In genomic region chr4:129532573-129532972, GRCh38 we compare ENCODE assay signal across 12 cellular contexts.
DNase-seq lines count a peak whose midpoint lies in the region; ATAC-seq and TF ChIP-seq lines count a peak whose summit lies in the region.
"Had no signal": no experiment of that assay in that cellular context is flagged by ENCODE, and none has a peak within 500 bp of the region (broad histone marks: within the 10 kb centered on the region; RNA-seq: fewer than 3 reads in every experiment).

No MANE protein-coding gene starts in this region.

- no peaks in the 10 kb centered on the region for H3K9me3 Mint-ChIP-seq in activated CD4-positive, alpha-beta memory T cell treated with anti-CD3 and anti-CD28 coated beads for 36 hours
- H3K9me3 Mint-ChIP-seq in natural killer cell, result peaks cover 8% of the 10 kb centered on the region in 2 donors

- no peak for TF ChIP-seq CTCF in natural killer cell (IDR thresholded peaks at IDR 0.05)

- no peaks in the 10 kb centered on the region for H3K27me3 Mint-ChIP-seq in activated CD4-positive, alpha-beta memory T cell treated with anti-CD3 and anti-CD28 coated beads for 36 hours
- no peaks in the 10 kb centered on the region for H3K27me3 Mint-ChIP-seq in natural killer cell (ENCODE audit: low read depth in 2 of 2)
- H3K27me3 Mint-ChIP-seq: activated naive CD8-positive, alpha-beta T cell had no signal

- no peak overlapping the region for H3K4me3 Mint-ChIP-seq in activated CD4-positive, alpha-beta memory T cell treated with anti-CD3 and anti-CD28 coated beads for 36 hours
- no peak overlapping the region for H3K4me3 Mint-ChIP-seq in natural killer cell
- H3K4me3 Mint-ChIP-seq: activated naive CD8-positive, alpha-beta T cell had no signal

- intact Hi-C loops in activated CD4-positive, alpha-beta memory T cell treated with anti-CD3 and anti-CD28 coated beads for 36 hours (cut with micrococcal nuclease), result no loop called here
- intact Hi-C loops in natural killer cell (cut with micrococcal nuclease), result no loop called here

- no peak overlapping the region for H3K27ac Mint-ChIP-seq in activated CD4-positive, alpha-beta memory T cell treated with anti-CD3 and anti-CD28 coated beads for 36 hours
- H3K27ac Mint-ChIP-seq in natural killer cell, result no peak overlapping the region
- H3K27ac Mint-ChIP-seq: activated naive CD8-positive, alpha-beta T cell had no signal

- CTCF ChIA-PET in activated CD4-positive, alpha-beta memory T cell treated with anti-CD3 and anti-CD28 coated beads for 36 hours (lab: Charles Lee), result no interaction called here

- H3K36me3 Mint-ChIP-seq in activated CD4-positive, alpha-beta memory T cell treated with anti-CD3 and anti-CD28 coated beads for 36 hours, result no peaks in the 10 kb centered on the region
- H3K36me3 Mint-ChIP-seq in natural killer cell, result no peaks in the 10 kb centered on the region
- H3K36me3 Mint-ChIP-seq: activated naive CD8-positive, alpha-beta T cell had no signal

- POLR2A ChIA-PET in activated CD4-positive, alpha-beta memory T cell treated with anti-CD3 and anti-CD28 coated beads for 36 hours (lab: Charles Lee), result no interaction called here

- H3K4me1 Mint-ChIP-seq in activated CD4-positive, alpha-beta memory T cell treated with anti-CD3 and anti-CD28 coated beads for 36 hours (ENCODE audit: low read depth), result no peaks in the 10 kb centered on the region
- no peaks in the 10 kb centered on the region for H3K4me1 Mint-ChIP-seq in natural killer cell

- DNase-seq in RPMI8226, result peak; percentile 19
- no peak for DNase-seq in NCI-H2171 (lab: John Stamatoyannopoulos, UW)
- DNase-seq in activated CD4-positive, alpha-beta memory T cell treated with anti-CD3 and anti-CD28 coated beads for 36 hours, result no peak
- no peak for DNase-seq in natural killer cell
- DNase-seq in foreskin melanocyte, result no peak
- DNase-seq: activated CD4-positive, CD25-positive, alpha-beta regulatory T cell treated with anti-CD3 and anti-CD28 coated beads, Interleukin-2, amount 50 U/mL, for 72 hours; transverse colon had no signal

- ATAC-seq in GM18508 (IDR thresholded peaks at IDR 0.05; ENCODE audit: insufficient read depth, unreplicated experiment) (peak; percentile 98), GM21423 (IDR thresholded peaks at IDR 0.05; ENCODE audit: unreplicated experiment) (peak; percentile 96), HG03354 (IDR thresholded peaks at IDR 0.05; ENCODE audit: poor library complexity, severe bottlenecking, unreplicated experiment) (peak; percentile 93), natural killer cell (no peak)
- ATAC-seq: Panc1 had no signal

Comparison
In these comparisons a context has a peak if more than half of its experiments do, and no peak if none do; other contexts are left out.
1. ATAC-seq: peak in GM18508 (single experiment), GM21423 (single experiment) and HG03354 (single experiment); none in natural killer cell (0 of 3).